In genomic region chr4:143554728-143555597, GRCh38 we compare ENCODE assay signal across 11 cellular contexts. TPM values are rescaled to one million over a fixed set of nuclear protein-coding genes. Genes with fewer than 3 reads are reported as not detected.
A peak's percentile ranks its signal among the peaks of the same experiment; 100 is the strongest.
DNase-seq lines count a peak whose midpoint lies in the region; ATAC-seq, FAIRE-seq and TF ChIP-seq lines count a peak whose summit lies in the region.
"Had no signal": no experiment of that assay in that cellular context is flagged by ENCODE, and none has a peak within 500 bp of the region (broad histone marks: within the 10 kb centered on the region; RNA-seq: fewer than 3 reads in every experiment).

No MANE protein-coding gene starts in this region.

- SMC1A ChIA-PET in GM12878 (lab: Charles Lee; ENCODE audit: uncharacterized antibody, unreplicated experiment) = interaction anchor here (0.9 to 1.3 kb wide), 3 partner anchors 37 to 182 kb away, joined by 3 read pairs; no protein-coding TSS in a partner anchor

- H3K4me3 ChIP-seq in GM12878 = no peak overlapping the region
- no peak overlapping the region for H3K4me3 ChIP-seq in left lung
- H3K4me3 ChIP-seq in HepG2 (replicated peaks in 1 of 3; ENCODE audit: insufficient read depth in 1 of 3, low read depth in 2 of 3, low read length in 3 of 3) = no peak overlapping the region

- H3K27me3 ChIP-seq in GM12878 (replicated peaks in 1 of 2; ENCODE audit: control insufficient read depth in 2 of 2, insufficient read depth in 2 of 2, low read length in 1 of 2) (no peaks in the 10 kb centered on the region), left lung (peaks cover 0 to 15% of the 10 kb centered on the region in 2 donors), HepG2 (ENCODE audit: control insufficient read depth in 1 of 2, insufficient read depth in 2 of 2, low read length in 2 of 2) (no peaks in the 10 kb centered on the region; a peak in 1 of 5 replicates)

- H3K4me2 ChIP-seq in GM12878 (ENCODE audit: control insufficient read depth, insufficient read depth) (peak overlapping the region; percentile 3; the same call in 1 of the 2 replicates), HepG2 (ENCODE audit: low read depth, low read length) (no peak overlapping the region)

- H3K27ac ChIP-seq in GM12878 (ENCODE audit: control insufficient read depth, insufficient read depth) (peak overlapping the region; percentile 13; the same call in 1 of the 2 replicates), left lung (no peak overlapping the region), HepG2 (ENCODE audit: extremely low read length, insufficient read depth, low read length) (no peak overlapping the region)

- WGBS in GM12878 (ENCODE audit: insufficient coverage, insufficient replicate concordance, low lambda C conversion rate, missing lambda C conversion rate) = 41% methylated on average over 4 of the region's 4 CpGs
- WGBS in HepG2 (ENCODE audit: low lambda C conversion rate) = 75% methylated on average over 4 of the region's 4 CpGs

- RAD21 ChIA-PET in GM12878 (lab: Charles Lee; ENCODE audit: unreplicated experiment) = no interaction called here

- POLR2A ChIA-PET in GM12878 (lab: Charles Lee) (interaction anchor here (0.5 to 1.1 kb wide), 4 partner anchors 18 to 44 kb away, joined by 3 to 4 read pairs (median 4); no protein-coding TSS in a partner anchor), HepG2 (lab: Yijun Ruan, JAX) (no interaction called here)

- peak; percentile 13 for FAIRE-seq in GM12878 (lab: Jason Lieb, UNC)
- FAIRE-seq in HepG2 (lab: Jason Lieb, UNC) = no peak
- FAIRE-seq: endothelial cell of umbilical vein, keratinocyte had no signal

- TF ChIP-seq POLR2A in GM12878 (IDR thresholded peaks at IDR 0.05; ENCODE audit: low read depth, low read length) (no peak), erythroblast (IDR thresholded peaks at IDR 0.05; ENCODE audit: low read length) (no peak), HepG2 (IDR thresholded peaks at IDR 0.05; ENCODE audit: insufficient read depth in 1 of 2, low read depth in 2 of 2, low read length in 2 of 2) (no peak)

- CTCF ChIA-PET in GM12878 (lab: Yijun Ruan, JAX) (no interaction called here), HepG2 (lab: Yijun Ruan, JAX; ENCODE audit: low intra/inter-chr PET ratio, low total read pairs) (no interaction called here)

- TF ChIP-seq CTCF in GM20000 (IDR thresholded peaks at IDR 0.05; ENCODE audit: extremely low read depth, missing control alignments) = no peak
- no peak for TF ChIP-seq CTCF in GM12878 (IDR thresholded peaks at IDR 0.05 in 2 of 3, conservative IDR thresholded peaks at IDR 0.05 in 1 of 3; ENCODE audit: control insufficient read depth in 2 of 3, extremely low read depth in 1 of 3, insufficient read depth in 1 of 3, low read depth in 3 of 3, low read length in 3 of 3)
- TF ChIP-seq CTCF in left lung (IDR thresholded peaks at IDR 0.05) = no peak
- no peak for TF ChIP-seq CTCF in HepG2 (CRISPR knock-in tag; IDR thresholded peaks at IDR 0.05)

- H2AFZ ChIP-seq in GM12878 (ENCODE audit: control insufficient read depth, low read depth, low read length) = no peak overlapping the region
- no peak overlapping the region for H2AFZ ChIP-seq in HepG2 (ENCODE audit: low read length)

- H3K9me3 ChIP-seq in GM12878 (replicated peaks; ENCODE audit: control insufficient read depth, insufficient read depth, low read length) = no peaks in the 10 kb centered on the region
- H3K9me3 ChIP-seq in left lung = no peaks in the 10 kb centered on the region
- no peaks in the 10 kb centered on the region for H3K9me3 ChIP-seq in HepG2 (ENCODE audit: low read length)

- H3K9ac ChIP-seq in GM12878 (ENCODE audit: control insufficient read depth, insufficient read depth, low read length) = no peak overlapping the region
- H3K9ac ChIP-seq in HepG2 (ENCODE audit: insufficient read depth, low read depth, low read length) = no peak overlapping the region

- H3K36me3 ChIP-seq in GM12878 (ENCODE audit: control insufficient read depth in 2 of 2, insufficient read depth in 2 of 2, low read length in 1 of 2) (peaks cover 0 to 11% of the 10 kb centered on the region in 2 experiments; a peak in 3 of 4 replicates), left lung (peaks cover 0 to 55% of the 10 kb centered on the region in 2 donors), HepG2 (replicated peaks in 1 of 2; ENCODE audit: control insufficient read depth in 1 of 2, insufficient read depth in 2 of 2, low read length in 2 of 2) (peaks cover 0 to 15% of the 10 kb centered on the region in 2 experiments; a peak in 3 of 5 replicates)

- peaks cover 17% of the 10 kb centered on the region for H3K4me1 ChIP-seq in GM12878 (ENCODE audit: control insufficient read depth, insufficient read depth, low read length)
- peaks cover 0 to 12% of the 10 kb centered on the region in 2 donors for H3K4me1 ChIP-seq in left lung
- H3K4me1 ChIP-seq in HepG2 (ENCODE audit: insufficient read depth, low read length) = peaks cover 14% of the 10 kb centered on the region

- DNase-seq in GM20000 (ENCODE audit: low spot score) (peak; percentile 61), GM12878 (ENCODE audit: low read depth, low spot score) (peak; percentile 51), left lung (no peak), erythroblast (lab: John Stamatoyannopoulos, UW) (no peak), HepG2 (ENCODE audit: low spot score) (no peak), left cardiac atrium (no peak)

- intact Hi-C loops in GM12878 (cut with micrococcal nuclease; ENCODE audit: unreplicated experiment) = loop anchor here (5.0 to 10.0 kb wide), 2 partner anchors 217 to 590 kb away; partner anchors contain the start of gene GYPA
- intact Hi-C loops in left lung (cut with DNase I) = no loop called here
- intact Hi-C loops in HepG2 (cut with micrococcal nuclease; ENCODE audit: unreplicated experiment) = no loop called here
- intact Hi-C loops in left cardiac atrium (cut with DNase I) = loop anchor here in 1 of 2 donors (5.0 kb wide), 2 partner anchors 352 to 467 kb away; partner anchors contain the start of gene GYPE

- TF ChIP-seq EP300 in GM12878 (IDR thresholded peaks at IDR 0.05; ENCODE audit: borderline replicate concordance in 1 of 2, control insufficient read depth in 1 of 2, low read depth in 2 of 2, low read length in 2 of 2) = no peak
- TF ChIP-seq EP300 in HepG2 (IDR thresholded peaks at IDR 0.05; ENCODE audit: low read depth in 2 of 2, low read length in 2 of 2) = no peak
- no peak for TF ChIP-seq EP300 in HepG2 (CRISPR knock-in tag; IDR thresholded peaks at IDR 0.05; ENCODE audit: borderline replicate concordance)

- ATAC-seq in GM18519 (IDR thresholded peaks at IDR 0.05; ENCODE audit: low FRiP score, unreplicated experiment) (peak; percentile 69), HG03095 (IDR thresholded peaks at IDR 0.05; ENCODE audit: unreplicated experiment) (peak; percentile 63), GM12878 (peak; percentile 69), left lung (no peak), HepG2 (no peak), left cardiac atrium (no peak)
- ATAC-seq: sciatic nerve had no signal

- BruUV-seq in GM12878 (replicated peaks; lab: Mats Ljungman, UMichigan) (no TSS peak), HepG2 (replicated peaks; lab: Mats Ljungman, UMichigan) (no TSS peak)

- H4K20me1 ChIP-seq in GM12878 (ENCODE audit: control insufficient read depth, insufficient read depth) (no peaks in the 10 kb centered on the region), HepG2 (ENCODE audit: insufficient read depth, low read length) (no peaks in the 10 kb centered on the region)

- H3K79me2 ChIP-seq in GM12878 (ENCODE audit: control insufficient read depth, insufficient read depth, low read length) (no peaks in the 10 kb centered on the region), HepG2 (ENCODE audit: insufficient read depth, low read length) (no peaks in the 10 kb centered on the region)

- in situ Hi-C loops in GM12878 (cut with MboI) = loop anchor here (25.0 kb wide), 1 partner anchor 357 kb away; the partner anchor contains the start of gene GYPE
- in situ Hi-C loops in HepG2 (cut with HindIII; ENCODE audit: extremely low pct_ligation_motif_present, low pct_unique_long_range_greater_than_20kb) = no loop called here

- TF ChIP-seq RAD21 in GM12878 (IDR thresholded peaks at IDR 0.05; ENCODE audit: insufficient read depth, low read depth, low read length) (no peak), HepG2 (CRISPR knock-in tag; IDR thresholded peaks at IDR 0.05) (no peak)

RNA-seq across cellular contexts. Expression of gene SMARCA5, which starts 41.5 kb away (rescaled TPM):
- 73.6 and 76.6 TPM in 2 replicates for total RNA-seq in GM12878 (2013; cell fraction: nucleolus; rRNA removed)
- total RNA-seq in GM12878 (2014; rRNA removed) = 29.1 and 37.3 TPM in 2 replicates
- 56.8 and 58.7 TPM in 2 replicates for total RNA-seq in GM12878 (2014; rRNA removed; fragmentation: Illumina TruSeq; extraction: Trizol)
- total RNA-seq in GM12878 (2021) = 47.0 and 49.6 TPM in 2 replicates
- polyA plus RNA-seq in GM12878 (2011; ENCODE audit: low read depth) = 31.4 TPM
- 29.7 and 57.6 TPM in 2 replicates for polyA plus RNA-seq in GM12878 (2011; rRNA removed)
- polyA plus RNA-seq in GM12878 (2011; cell fraction: cytosol; rRNA removed) = 11.8 and 12.7 TPM in 2 replicates
- 18.1 and 19.5 TPM in 2 replicates for polyA plus RNA-seq in GM12878 (2011; cell fraction: nucleus; rRNA removed)
- 30.3 and 37.2 TPM in 2 replicates for polyA plus RNA-seq in GM12878 (2012)
- 42.7 and 52.6 TPM in 2 replicates for polyA plus RNA-seq in GM12878 (2014; fragmentation: Illumina TruSeq; extraction: Trizol)
- 10 to 100 TPM; 21.7 to 32.2 TPM for polyA plus RNA-seq in GM12878 (2014; fragmentation: Nextera tagmentation; extraction: Ambion mirVana)
- polyA plus RNA-seq in GM12878 (2014; rRNA removed) = 23.1 and 26.8 TPM in 2 replicates
- 10 to 100 TPM; 65.4 to 69.6 TPM for polyA plus RNA-seq in GM12878 (2016; fragmentation: Nextera tagmentation; extraction: Ambion mirVana)
- polyA minus RNA-seq in GM12878 (2011; rRNA and poly(A)+ RNA removed) = 23.3 and 32.7 TPM in 2 replicates
- 21.5 and 24.2 TPM in 2 replicates for polyA minus RNA-seq in GM12878 (2011; cell fraction: cytosol; rRNA and poly(A)+ RNA removed)
- 25.3 and 33.4 TPM in 2 replicates for polyA minus RNA-seq in GM12878 (2011; cell fraction: nucleus; rRNA and poly(A)+ RNA removed)
- 10 to 100 TPM; 52.4 to 93.8 TPM for total RNA-seq in left lung
- total RNA-seq in HepG2 (2016; rRNA removed; fragmentation: Illumina TruSeq; extraction: Trizol) = 37.5 and 58.4 TPM in 2 replicates
- 29.0 and 35.5 TPM in 2 replicates for total RNA-seq in HepG2 (2016; cell fraction: cytosol; rRNA removed; fragmentation: Illumina TruSeq; extraction: Trizol; ENCODE audit: low read depth)
- 38.0 and 56.3 TPM in 2 replicates for total RNA-seq in HepG2 (2016; cell fraction: insoluble cytoplasmic fraction; rRNA removed; fragmentation: Illumina TruSeq; extraction: Trizol)
- 12.5 and 14.0 TPM in 2 replicates for total RNA-seq in HepG2 (2016; cell fraction: membrane; rRNA removed; fragmentation: Illumina TruSeq; extraction: Trizol)
- 42.0 and 45.8 TPM in 2 replicates for total RNA-seq in HepG2 (2016; cell fraction: nucleus; rRNA removed; fragmentation: Illumina TruSeq; extraction: Trizol)
- polyA plus RNA-seq in HepG2 (2011; rRNA removed) = 6.2 and 7.0 TPM in 2 replicates
- polyA plus RNA-seq in HepG2 (2011; cell fraction: cytosol; rRNA removed) = 3.0 and 5.2 TPM in 2 replicates
- polyA plus RNA-seq in HepG2 (2011; cell fraction: nucleus; rRNA removed) = 4.4 and 6.0 TPM in 2 replicates
- polyA plus RNA-seq in HepG2 (2012) = 24.5 and 30.4 TPM in 2 replicates
- polyA plus RNA-seq in HepG2 (2016; cell fraction: cytosol; fragmentation: Illumina TruSeq; extraction: Trizol; ENCODE audit: low read depth) = 0.99 and 1.5 TPM in 2 replicates
- 40.7 TPM in 2 replicates for polyA plus RNA-seq in HepG2 (2016; cell fraction: insoluble cytoplasmic fraction; fragmentation: Illumina TruSeq; extraction: Trizol; ENCODE audit: low read depth)
- 4.0 TPM in 2 replicates for polyA plus RNA-seq in HepG2 (2016; cell fraction: membrane; fragmentation: Illumina TruSeq; extraction: Trizol; ENCODE audit: low read depth)
- polyA plus RNA-seq in HepG2 (2016; cell fraction: nucleus; fragmentation: Illumina TruSeq; extraction: Trizol; ENCODE audit: insufficient read depth, low read depth) = 32.2 and 33.6 TPM in 2 replicates
- polyA minus RNA-seq in HepG2 (2011; rRNA and poly(A)+ RNA removed; ENCODE audit: low replicate concordance) = 11.1 TPM in 2 replicates
- polyA minus RNA-seq in HepG2 (2011; cell fraction: cytosol; rRNA and poly(A)+ RNA removed) = 17.7 and 23.3 TPM in 2 replicates
- 53.3 and 63.0 TPM in 2 replicates for polyA minus RNA-seq in HepG2 (2011; cell fraction: nucleus; rRNA and poly(A)+ RNA removed)
- 10 to 100 TPM; 26.3 to 35.6 TPM for total RNA-seq in left cardiac atrium

Comparison
In these comparisons a context has a peak if more than half of its experiments do, and no peak if none do; other contexts are left out.
1. ATAC-seq: peak in GM18519 (single experiment), HG03095 (single experiment) and GM12878 (single experiment); none in left lung (single experiment), HepG2 (single experiment) and left cardiac atrium (0 of 2).
2. DNase-seq: peak in GM20000 (single experiment) and GM12878 (single experiment); none in left lung (0 of 2), erythroblast (0 of 2), HepG2 (single experiment) and left cardiac atrium (single experiment).